In the genomic region with DNA sequence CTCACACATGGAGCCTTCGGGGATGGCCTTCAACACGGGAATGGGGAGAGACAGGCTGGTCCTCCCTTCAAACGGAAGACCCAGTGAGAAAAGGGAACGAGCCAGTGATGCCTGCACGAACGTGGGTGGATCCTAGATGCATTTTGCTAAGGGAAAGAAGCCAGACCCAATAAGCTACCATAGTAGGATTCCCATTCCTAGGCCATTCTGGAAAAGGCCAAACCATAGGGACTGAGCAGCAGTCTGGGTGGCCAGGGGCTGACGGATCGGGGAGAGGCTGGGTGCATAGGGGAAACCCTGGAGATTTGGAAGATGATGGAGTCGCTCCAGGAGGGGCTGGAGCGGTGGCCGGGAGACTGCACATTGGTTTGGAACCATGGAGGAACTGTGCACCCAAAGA, we compare ENCODE assay signal across 7 cellular contexts. TPM values are rescaled to one million over a fixed set of nuclear protein-coding genes. Genes with fewer than 3 reads are reported as not detected.
DNase-seq lines count a peak whose midpoint lies in the region; ATAC-seq, FAIRE-seq and TF ChIP-seq lines count a peak whose summit lies in the region.
"Not testable (repeated sequence)": the region's sequence is repeated elsewhere in the genome, so short reads cannot be mapped to it uniquely, and the experiment has no call there.
"Had no signal": no experiment of that assay in that cellular context is flagged by ENCODE, and none has a peak within 500 bp of the region (broad histone marks: within the 10 kb centered on the region; RNA-seq: fewer than 3 reads in every experiment).

No MANE protein-coding gene starts in this region.

- H3K27me3 Mint-ChIP-seq in activated CD4-positive, alpha-beta T cell treated with anti-CD3 and anti-CD28 coated beads, Interleukin-2, amount 10 ng/mL, durations not matched to agents 24 days and 14 days; astrocyte (ENCODE audit: low read depth, unreplicated experiment); endothelial cell (ENCODE audit: unreplicated experiment); osteocyte (ENCODE audit: unreplicated experiment): not testable (repeated sequence)

- TF ChIP-seq CTCF in astrocyte (IDR thresholded peaks at IDR 0.05; ENCODE audit: insufficient read depth, low read depth, low read length); endothelial cell (IDR thresholded peaks at IDR 0.05; ENCODE audit: unreplicated experiment); osteocyte (IDR thresholded peaks at IDR 0.05): not testable (repeated sequence)

- not testable (repeated sequence) for FAIRE-seq in astrocyte (lab: Jason Lieb, UNC)

- intact Hi-C loops in activated CD4-positive, alpha-beta T cell treated with anti-CD3 and anti-CD28 coated beads, Interleukin-2, amount 10 ng/mL, durations not matched to agents 24 days and 14 days (cut with micrococcal nuclease); sciatic nerve (cut with DNase I): not testable (repeated sequence)

- H3K4me3 ChIP-seq in astrocyte (ENCODE audit: insufficient read depth, low read depth, low read length) = not testable (repeated sequence)

- not testable (repeated sequence) for H2AFZ ChIP-seq in astrocyte (ENCODE audit: low read depth, low read length)

- not testable (repeated sequence) for H3K4me2 ChIP-seq in astrocyte (ENCODE audit: low read length)

- H3K4me1 Mint-ChIP-seq in activated CD4-positive, alpha-beta T cell treated with anti-CD3 and anti-CD28 coated beads, Interleukin-2, amount 10 ng/mL, durations not matched to agents 24 days and 14 days; astrocyte (ENCODE audit: low read depth, unreplicated experiment); endothelial cell (ENCODE audit: unreplicated experiment); osteocyte (ENCODE audit: unreplicated experiment): not testable (repeated sequence)

- not testable (repeated sequence) for H3K9ac ChIP-seq in astrocyte (ENCODE audit: low read length)

- not testable (repeated sequence) for H3K79me2 ChIP-seq in astrocyte (ENCODE audit: insufficient read depth, low read length)

- not testable (repeated sequence) for H3K4me3 Mint-ChIP-seq in activated CD4-positive, alpha-beta T cell treated with anti-CD3 and anti-CD28 coated beads, Interleukin-2, amount 10 ng/mL, durations not matched to agents 24 days and 14 days; astrocyte (ENCODE audit: unreplicated experiment); osteocyte (ENCODE audit: unreplicated experiment)
- H3K4me3 Mint-ChIP-seq in endothelial cell (ENCODE audit: unreplicated experiment) = peak overlapping the region; percentile 37

- not testable (repeated sequence) for H3K27ac Mint-ChIP-seq in activated CD4-positive, alpha-beta T cell treated with anti-CD3 and anti-CD28 coated beads, Interleukin-2, amount 10 ng/mL, durations not matched to agents 24 days and 14 days; endothelial cell (ENCODE audit: unreplicated experiment); osteocyte (ENCODE audit: unreplicated experiment)
- H3K27ac Mint-ChIP-seq in astrocyte (ENCODE audit: unreplicated experiment) = peak overlapping the region; percentile 63

- H3K36me3 ChIP-seq in astrocyte (ENCODE audit: insufficient read depth, low read length) = not testable (repeated sequence)

- not testable (repeated sequence) for H4K20me1 ChIP-seq in astrocyte (ENCODE audit: insufficient read depth, low read length)

- not testable (repeated sequence) for H3K36me3 Mint-ChIP-seq in activated CD4-positive, alpha-beta T cell treated with anti-CD3 and anti-CD28 coated beads, Interleukin-2, amount 10 ng/mL, durations not matched to agents 24 days and 14 days (ENCODE audit: low read depth); astrocyte (ENCODE audit: low read depth, unreplicated experiment); endothelial cell (ENCODE audit: low read depth, unreplicated experiment); osteocyte (ENCODE audit: unreplicated experiment)

- H3K9me3 ChIP-seq in astrocyte (ENCODE audit: insufficient read depth, low read depth, low read length) = not testable (repeated sequence)

- ATAC-seq in sciatic nerve = not testable (repeated sequence)

- H3K27me3 ChIP-seq in astrocyte (ENCODE audit: insufficient read depth, low read length) = not testable (repeated sequence)

- H3K27ac ChIP-seq in astrocyte (ENCODE audit: low read depth, low read length) = not testable (repeated sequence)

- DNase-seq in activated CD4-positive, alpha-beta T cell treated with anti-CD3 and anti-CD28 coated beads, Interleukin-2, amount 10 ng/mL, durations not matched to agents 24 days and 14 days = peak; percentile 43
- not testable (repeated sequence) for DNase-seq in astrocyte (ENCODE audit: low read depth); endothelial cell (ENCODE audit: low spot score)
- DNase-seq in mesenteric fat pad (ENCODE audit: low spot score) = peak; percentile 51
- DNase-seq in osteocyte (ENCODE audit: extremely low spot score, unreplicated experiment) = peak; percentile 51
- peak; percentile 18 for DNase-seq in sciatic nerve (ENCODE audit: low spot score)

- H3K9me3 Mint-ChIP-seq in activated CD4-positive, alpha-beta T cell treated with anti-CD3 and anti-CD28 coated beads, Interleukin-2, amount 10 ng/mL, durations not matched to agents 24 days and 14 days; astrocyte (ENCODE audit: unreplicated experiment); endothelial cell (ENCODE audit: unreplicated experiment); osteocyte (ENCODE audit: unreplicated experiment): not testable (repeated sequence)

- H3K4me1 ChIP-seq in astrocyte (ENCODE audit: insufficient read depth, low read length) = not testable (repeated sequence)

RNA-seq across cellular contexts. Expression of a gene that starts 18.7 kb away (rescaled TPM):
- total RNA-seq in activated CD4-positive, alpha-beta T cell treated with anti-CD3 and anti-CD28 coated beads, Interleukin-2, amount 10 ng/mL, durations not matched to agents 24 days and 14 days = 0.02 TPM in 2 replicates
- total RNA-seq in astrocyte (0.86 and 1.1 TPM in 2 replicates), endothelial cell (ENCODE audit: unreplicated experiment) (5.6 TPM), mesenteric fat pad (0.26 TPM), osteocyte (0.13 and 0.16 TPM in 2 replicates), sciatic nerve (0.31 TPM)
- total RNA-seq: GM23248 had no signal

RNA-seq across cellular contexts. Expression of a gene that starts 22.9 kb away (rescaled TPM):
- total RNA-seq in activated CD4-positive, alpha-beta T cell treated with anti-CD3 and anti-CD28 coated beads, Interleukin-2, amount 10 ng/mL, durations not matched to agents 24 days and 14 days = 17.4 and 19.8 TPM in 2 replicates
- total RNA-seq in astrocyte (7.8 and 9.4 TPM in 2 replicates), endothelial cell (ENCODE audit: unreplicated experiment) (43.0 TPM), mesenteric fat pad (4.6 TPM), osteocyte (7.9 and 8.5 TPM in 2 replicates), sciatic nerve (10.0 TPM)

RNA-seq across cellular contexts. Expression of a gene that starts 56.3 kb away (rescaled TPM):
- total RNA-seq in activated CD4-positive, alpha-beta T cell treated with anti-CD3 and anti-CD28 coated beads, Interleukin-2, amount 10 ng/mL, durations not matched to agents 24 days and 14 days = 1.9 and 2.6 TPM in 2 replicates
- not detected in 2 replicates for total RNA-seq in astrocyte
- 0.38 TPM for total RNA-seq in endothelial cell (ENCODE audit: unreplicated experiment)
- total RNA-seq in mesenteric fat pad = 4.2 TPM
- total RNA-seq in osteocyte = 0.78 and 0.86 TPM in 2 replicates
- 6.6 TPM for total RNA-seq in sciatic nerve

RNA-seq across cellular contexts. Expression of a gene that starts 57.1 kb away (rescaled TPM):
- 10.1 and 12.1 TPM in 2 replicates for total RNA-seq in activated CD4-positive, alpha-beta T cell treated with anti-CD3 and anti-CD28 coated beads, Interleukin-2, amount 10 ng/mL, durations not matched to agents 24 days and 14 days
- total RNA-seq in astrocyte (7.8 and 8.9 TPM in 2 replicates), endothelial cell (ENCODE audit: unreplicated experiment) (11.6 TPM), mesenteric fat pad (2.8 TPM), osteocyte (9.2 and 10.4 TPM in 2 replicates), sciatic nerve (16.5 TPM)
